In genomic region chr4:84924439-84924838, GRCh38 we compare ENCODE assay signal across 1 cellular context.
TF ChIP-seq lines count a peak whose summit lies in the region.

No MANE protein-coding gene starts in this region.

TF ChIP-seq in H1, 55 proteins besides CTCF, POLR2A, EP300 and RAD21 (continued from another document):
- TF ChIP-seq CHD7 (IDR thresholded peaks at IDR 0.05; ENCODE audit: insufficient replicate concordance, low read length): no peak
- no peak for TF ChIP-seq ATF2 (IDR thresholded peaks at IDR 0.05; ENCODE audit: low read length)
- TF ChIP-seq KDM1A (IDR thresholded peaks at IDR 0.05; ENCODE audit: borderline replicate concordance, low read length): no peak
- TF ChIP-seq RFX5 (IDR thresholded peaks at IDR 0.05; ENCODE audit: borderline replicate concordance, low read depth, low read length): no peak
